ENCODE assay signal across 7 cellular contexts in the genomic region with DNA sequence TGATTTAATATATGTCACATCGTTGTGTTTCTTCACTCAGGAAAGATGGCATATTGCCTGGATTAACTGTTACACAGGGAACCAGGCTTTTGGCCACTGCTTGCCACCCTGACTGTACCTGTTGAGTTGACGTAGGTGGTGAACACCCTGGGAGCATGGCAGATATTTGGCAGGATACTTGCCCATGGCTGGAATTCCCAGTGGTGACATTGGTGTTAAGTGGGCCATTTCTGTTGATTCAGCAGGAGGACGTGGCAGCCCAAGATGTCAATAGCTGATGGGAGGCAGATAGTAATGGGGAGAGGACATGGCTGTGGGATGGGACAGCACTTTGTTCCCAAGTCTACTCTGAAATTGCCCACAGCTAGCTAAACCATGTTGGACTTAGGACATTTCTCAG. TPM values are rescaled to one million over a fixed set of nuclear protein-coding genes. Genes with fewer than 3 reads are reported as not detected.
A peak's percentile ranks its signal among the peaks of the same experiment; 100 is the strongest.
DNase-seq lines count a peak whose midpoint lies in the region; ATAC-seq and TF ChIP-seq lines count a peak whose summit lies in the region.
"Not testable (repeated sequence)": the region's sequence is repeated elsewhere in the genome, so short reads cannot be mapped to it uniquely, and the experiment has no call there.

No MANE protein-coding gene starts in this region.

- H3K27ac Mint-ChIP-seq in CD8-positive, alpha-beta T cell = peak overlapping the region; percentile 53
- H3K27ac Mint-ChIP-seq in activated naive CD4-positive, alpha-beta T cell treated with anti-CD3 and anti-CD28 coated beads, Interleukin-2, amount 50 U/mL, for 72 hours = peak overlapping the region; percentile 29 to 64

- peaks cover 52% of the 10 kb centered on the region for H3K4me1 Mint-ChIP-seq in CD8-positive, alpha-beta T cell (ENCODE audit: low read depth)

- not testable (repeated sequence) for H3K4me3 ChIP-seq in CD8-positive, alpha-beta T cell (ENCODE audit: low read depth, low read length); liver (ENCODE audit: low read depth in 1 of 3, low read length in 3 of 3); neutrophil (ENCODE audit: low read depth in 1 of 2, low read length in 1 of 2)

- not testable (repeated sequence) for H3K9me3 ChIP-seq in CD8-positive, alpha-beta T cell (ENCODE audit: low read length); liver (ENCODE audit: control insufficient read depth in 4 of 4, low read length in 3 of 4); neutrophil

- peaks cover 17% of the 10 kb centered on the region for H3K4me1 ChIP-seq in CD8-positive, alpha-beta T cell (ENCODE audit: insufficient read depth, low read length)
- peaks cover 5 to 31% (median 10%) of the 10 kb centered on the region in 4 donors for H3K4me1 ChIP-seq in liver (ENCODE audit: control insufficient read depth in 4 of 4, insufficient read depth in 4 of 4, low read length in 3 of 4)
- peaks cover 32 to 55% of the 10 kb centered on the region in 2 experiments for H3K4me1 ChIP-seq in neutrophil (ENCODE audit: control insufficient read depth in 1 of 2, insufficient read depth in 1 of 2, low read depth in 1 of 2, low read length in 1 of 2)

- not testable (repeated sequence) for H3K27me3 ChIP-seq in CD8-positive, alpha-beta T cell (ENCODE audit: insufficient read depth, low read length); liver (ENCODE audit: control insufficient read depth in 4 of 4, insufficient read depth in 4 of 4, low read length in 3 of 4); neutrophil

- H3K9me3 Mint-ChIP-seq in CD8-positive, alpha-beta T cell; activated naive CD4-positive, alpha-beta T cell treated with anti-CD3 and anti-CD28 coated beads, Interleukin-2, amount 50 U/mL, for 72 hours: not testable (repeated sequence)

- H3K36me3 ChIP-seq in CD8-positive, alpha-beta T cell (ENCODE audit: insufficient read depth, low read length) = not testable (repeated sequence)
- H3K36me3 ChIP-seq in liver (ENCODE audit: control insufficient read depth in 4 of 4, insufficient read depth in 3 of 4, low read depth in 1 of 4, low read length in 3 of 4) (peaks cover 2 to 12% (median 10%) of the 10 kb centered on the region in 4 donors), neutrophil (peaks cover 16% of the 10 kb centered on the region)

- POLR2A ChIA-PET in CD8-positive, alpha-beta T cell (lab: Charles Lee) = not testable (repeated sequence)

- not testable (repeated sequence) for ATAC-seq in CD8-positive, alpha-beta T cell; SK-N-SH treated with all-trans-retinoic acid at 6 μM for 48 hours; activated naive CD4-positive, alpha-beta T cell treated with anti-CD3 and anti-CD28 coated beads, Interleukin-2, amount 50 U/mL, for 72 hours
- ATAC-seq in Right ventricle myocardium inferior (peak; percentile 59), left ventricle myocardium superior (peak; percentile 64)

- intact Hi-C loops in CD8-positive, alpha-beta T cell (cut with DNase I, micrococcal nuclease) = loop anchor here in 1 of 2 experiments (5.0 kb wide), 1 partner anchor 75 kb away; no protein-coding TSS in a partner anchor
- intact Hi-C loops in Right ventricle myocardium inferior (cut with DNase I); left ventricle myocardium superior (cut with micrococcal nuclease): not testable (repeated sequence)

- H3K27ac ChIP-seq in CD8-positive, alpha-beta T cell (ENCODE audit: low read depth, low read length) = not testable (repeated sequence)
- H3K27ac ChIP-seq in liver (ENCODE audit: low read depth in 1 of 2, low read length in 2 of 2) (peak overlapping the region; percentile 74 to 99), neutrophil (peak overlapping the region; percentile 71)

- H3K36me3 Mint-ChIP-seq in CD8-positive, alpha-beta T cell = peaks cover 35% of the 10 kb centered on the region
- H3K36me3 Mint-ChIP-seq in activated naive CD4-positive, alpha-beta T cell treated with anti-CD3 and anti-CD28 coated beads, Interleukin-2, amount 50 U/mL, for 72 hours = not testable (repeated sequence)

- WGBS in liver = 43% methylated on average over 3 of the region's 3 CpGs

- not testable (repeated sequence) for H3K27me3 Mint-ChIP-seq in CD8-positive, alpha-beta T cell (ENCODE audit: low read depth)

- CTCF ChIA-PET in CD8-positive, alpha-beta T cell (lab: Charles Lee) = not testable (repeated sequence)

- H3K4me3 Mint-ChIP-seq in CD8-positive, alpha-beta T cell = not testable (repeated sequence)

- TF ChIP-seq CTCF in CD8-positive, alpha-beta T cell (IDR thresholded peaks at IDR 0.05); liver (IDR thresholded peaks at IDR 0.05; ENCODE audit: low read depth, low read length, missing input control); neutrophil (IDR thresholded peaks at IDR 0.05): not testable (repeated sequence)

- H3K9ac ChIP-seq in liver (ENCODE audit: low read depth in 1 of 2, low read length in 2 of 2) = not testable (repeated sequence)

- peak in 1 of 2 donors; percentile 2 for TF ChIP-seq RAD21 in liver (IDR thresholded peaks at IDR 0.05)

- not testable (repeated sequence) for DNase-seq in CD8-positive, alpha-beta T cell; activated naive CD4-positive, alpha-beta T cell treated with anti-CD3 and anti-CD28 coated beads, Interleukin-2, amount 50 U/mL, for 72 hours (ENCODE audit: low spot score in 2 of 2); Right ventricle myocardium inferior (ENCODE audit: missing footprints); left ventricle myocardium superior

TF ChIP-seq in SK-N-SH treated with all-trans-retinoic acid at 6 μM for 48 hours, 23 proteins besides CTCF, POLR2A, EP300 and RAD21:
- TF ChIP-seq ZFP3 (CRISPR knock-in tag; IDR thresholded peaks at IDR 0.05) (peak; percentile 25; the same call in 1 of the 2 replicates), CSDC2 (CRISPR knock-in tag; IDR thresholded peaks at IDR 0.05) (peak; percentile 67)
TF ChIP-seq in SK-N-SH treated with all-trans-retinoic acid at 6 μM for 48 hours: peak in this region for 2; not testable (repeated sequence) for 21.

TF ChIP-seq in liver, 16 proteins besides CTCF, POLR2A, EP300 and RAD21:
- TF ChIP-seq YY1 (IDR thresholded peaks at IDR 0.05) (peak; percentile 39), FOXA2 (IDR thresholded peaks at IDR 0.05) (peak; percentile 22), HNF4A (conservative IDR thresholded peaks at IDR 0.05) (peak in 1 of 2 donors; percentile 37), JUND (IDR thresholded peaks at IDR 0.05) (peak in 1 of 2 donors; percentile 39), RXRA (IDR thresholded peaks at IDR 0.05) (peak in 1 of 2 donors; percentile 59)
- TF ChIP-seq, protein P1, sequence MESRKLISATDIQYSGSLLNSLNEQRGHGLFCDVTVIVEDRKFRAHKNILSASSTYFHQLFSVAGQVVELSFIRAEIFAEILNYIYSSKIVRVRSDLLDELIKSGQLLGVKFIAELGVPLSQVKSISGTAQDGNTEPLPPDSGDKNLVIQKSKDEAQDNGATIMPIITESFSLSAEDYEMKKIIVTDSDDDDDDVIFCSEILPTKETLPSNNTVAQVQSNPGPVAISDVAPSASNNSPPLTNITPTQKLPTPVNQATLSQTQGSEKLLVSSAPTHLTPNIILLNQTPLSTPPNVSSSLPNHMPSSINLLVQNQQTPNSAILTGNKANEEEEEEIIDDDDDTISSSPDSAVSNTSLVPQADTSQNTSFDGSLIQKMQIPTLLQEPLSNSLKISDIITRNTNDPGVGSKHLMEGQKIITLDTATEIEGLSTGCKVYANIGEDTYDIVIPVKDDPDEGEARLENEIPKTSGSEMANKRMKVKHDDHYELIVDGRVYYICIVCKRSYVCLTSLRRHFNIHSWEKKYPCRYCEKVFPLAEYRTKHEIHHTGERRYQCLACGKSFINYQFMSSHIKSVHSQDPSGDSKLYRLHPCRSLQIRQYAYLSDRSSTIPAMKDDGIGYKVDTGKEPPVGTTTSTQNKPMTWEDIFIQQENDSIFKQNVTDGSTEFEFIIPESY (IDR thresholded peaks at IDR 0.05) = peak; percentile 24

RNA-seq across cellular contexts. Expression of a gene that starts 12.5 kb away (rescaled TPM):
- 10 to 100 TPM; 38.0 to 42.4 TPM for total RNA-seq in CD8-positive, alpha-beta T cell
- 10 to 100 TPM; 18.9 to 33.9 TPM for total RNA-seq in activated naive CD4-positive, alpha-beta T cell treated with anti-CD3 and anti-CD28 coated beads, Interleukin-2, amount 50 U/mL, for 72 hours
- 23.6 TPM for total RNA-seq in Right ventricle myocardium inferior
- total RNA-seq in left ventricle myocardium superior = 22.5 TPM
- total RNA-seq in liver = 10 to 100 TPM; 13.0 to 52.6 TPM
- polyA plus RNA-seq in liver = 10 to 100 TPM; 16.6 to 20.2 TPM

RNA-seq across cellular contexts. Expression of a gene that starts 51.6 kb away (rescaled TPM):
- 1 to 10 TPM; 6.8 to 7.5 TPM for total RNA-seq in CD8-positive, alpha-beta T cell
- total RNA-seq in activated naive CD4-positive, alpha-beta T cell treated with anti-CD3 and anti-CD28 coated beads, Interleukin-2, amount 50 U/mL, for 72 hours = 10 to 100 TPM; 22.6 to 30.7 TPM
- 11.8 TPM for total RNA-seq in Right ventricle myocardium inferior
- 10.6 TPM for total RNA-seq in left ventricle myocardium superior
- 100 to 1,000 TPM in 1 of 2 donors, 10 to 100 TPM in 1; 60.3 to 272 TPM for total RNA-seq in liver
- 100 to 1,000 TPM; 234 to 270 TPM for polyA plus RNA-seq in liver
